ENCODE assay signal across 8 cellular contexts in genomic region chr11:68313574-68314202, GRCh38. TPM values are rescaled to one million over a fixed set of nuclear protein-coding genes. Genes with fewer than 3 reads are reported as not detected.
DNase-seq lines count a peak whose midpoint lies in the region; ATAC-seq and TF ChIP-seq lines count a peak whose summit lies in the region.

No MANE protein-coding gene starts in this region.

- peaks cover 14% of the 10 kb centered on the region for H3K4me1 Mint-ChIP-seq in activated naive CD8-positive, alpha-beta T cell treated with anti-CD3 and anti-CD28 coated beads, Interleukin-2, amount 50 U/mL, for 24 hours

- H3K4me3 ChIP-seq in BJ (ENCODE audit: low read depth, low read length) (peak overlapping the region; percentile 67), HUES6 (ENCODE audit: low read depth, low read length) (peak overlapping the region; percentile 87), iPS-20b (ENCODE audit: low read length) (peak overlapping the region; percentile 66), subcutaneous abdominal adipose tissue (ENCODE audit: low read depth in 1 of 5, low read length in 5 of 5) (peak overlapping the region; percentile 71 to 85 (median 79))

- TF ChIP-seq CTCF in BJ (IDR thresholded peaks at IDR 0.05; ENCODE audit: insufficient read depth, low read depth, low read length): no peak

- H3K36me3 ChIP-seq in BJ (ENCODE audit: control insufficient read depth, insufficient read depth, low read length) (no peaks in the 10 kb centered on the region), HUES6 (ENCODE audit: control insufficient read depth, insufficient read depth, low read length) (no peaks in the 10 kb centered on the region), iPS-20b (ENCODE audit: insufficient read depth, low read depth, low read length) (no peaks in the 10 kb centered on the region), subcutaneous abdominal adipose tissue (ENCODE audit: control insufficient read depth in 5 of 5, insufficient read depth in 5 of 5, low read length in 5 of 5) (no peaks in the 10 kb centered on the region)

- no peaks in the 10 kb centered on the region for H3K9me3 Mint-ChIP-seq in activated naive CD8-positive, alpha-beta T cell treated with anti-CD3 and anti-CD28 coated beads, Interleukin-2, amount 50 U/mL, for 24 hours

- H3K9me3 ChIP-seq in HUES6 (ENCODE audit: control insufficient read depth, insufficient read depth, low read depth, low read length): no peaks in the 10 kb centered on the region
- no peaks in the 10 kb centered on the region for H3K9me3 ChIP-seq in iPS-20b (ENCODE audit: insufficient read depth, low read depth, low read length)
- no peaks in the 10 kb centered on the region for H3K9me3 ChIP-seq in subcutaneous abdominal adipose tissue (ENCODE audit: control insufficient read depth in 5 of 5, low read length in 5 of 5)

- H3K9ac ChIP-seq in HUES6 (ENCODE audit: low read length): peak overlapping the region; percentile 34
- peak overlapping the region; percentile 63; the same call in 1 of the 2 replicates for H3K9ac ChIP-seq in iPS-20b (ENCODE audit: low read depth, low read length)
- peak overlapping the region; percentile 42 to 87 (median 76) for H3K9ac ChIP-seq in subcutaneous abdominal adipose tissue (ENCODE audit: low read length in 5 of 5)

- no peaks in the 10 kb centered on the region for H3K36me3 Mint-ChIP-seq in activated naive CD8-positive, alpha-beta T cell treated with anti-CD3 and anti-CD28 coated beads, Interleukin-2, amount 50 U/mL, for 24 hours (ENCODE audit: low read depth)

- no peak for ATAC-seq in activated naive CD8-positive, alpha-beta T cell treated with anti-CD3 and anti-CD28 coated beads, Interleukin-2, amount 50 U/mL, for 24 hours
- no peak for ATAC-seq in GM21529 (IDR thresholded peaks at IDR 0.05; ENCODE audit: unreplicated experiment)

- peak overlapping the region; percentile 83 for H3K4me3 Mint-ChIP-seq in activated naive CD8-positive, alpha-beta T cell treated with anti-CD3 and anti-CD28 coated beads, Interleukin-2, amount 50 U/mL, for 24 hours

- CTCF ChIA-PET in BJ (lab: Yijun Ruan, JAX): interaction anchor here (1.5 to 1.9 kb wide), 2 partner anchors 57 to 70 kb away, joined by 8 to 9 read pairs; no protein-coding TSS in a partner anchor

- H3K27me3 ChIP-seq in BJ (ENCODE audit: control insufficient read depth, insufficient read depth, low read length) (no peaks in the 10 kb centered on the region), HUES6 (ENCODE audit: control insufficient read depth, insufficient read depth, low read length) (peaks cover 9% of the 10 kb centered on the region; the same call in 1 of the 2 replicates), iPS-20b (ENCODE audit: insufficient read depth, low read length) (peaks cover 7% of the 10 kb centered on the region), subcutaneous abdominal adipose tissue (ENCODE audit: control insufficient read depth in 5 of 5, insufficient read depth in 4 of 5, low read length in 5 of 5) (no peaks in the 10 kb centered on the region)

- H3K27ac Mint-ChIP-seq in activated naive CD8-positive, alpha-beta T cell treated with anti-CD3 and anti-CD28 coated beads, Interleukin-2, amount 50 U/mL, for 24 hours: peak overlapping the region; percentile 77

- peak overlapping the region; percentile 41; the same call in 1 of the 2 replicates for H3K27ac ChIP-seq in HUES6 (ENCODE audit: low read depth, low read length)
- no peak overlapping the region for H3K27ac ChIP-seq in iPS-20b (ENCODE audit: low read length)
- H3K27ac ChIP-seq in subcutaneous abdominal adipose tissue (ENCODE audit: low read depth, low read length): peak overlapping the region; percentile 86

- DNase-seq in BJ (ENCODE audit: low read depth) (no peak), putamen (ENCODE audit: low spot score) (no peak), superior temporal gyrus (ENCODE audit: extremely low spot score) (no peak)
- DNase-seq in activated naive CD8-positive, alpha-beta T cell treated with anti-CD3 and anti-CD28 coated beads, Interleukin-2, amount 50 U/mL, for 24 hours: no peak

- H3K4me1 ChIP-seq in HUES6 (ENCODE audit: control insufficient read depth, insufficient read depth, low read length) (peaks cover 38% of the 10 kb centered on the region), iPS-20b (ENCODE audit: insufficient read depth, low read length) (peaks cover 22% of the 10 kb centered on the region; the same call in 1 of the 2 replicates), subcutaneous abdominal adipose tissue (ENCODE audit: control insufficient read depth in 5 of 5, insufficient read depth in 5 of 5, low read length in 5 of 5) (peaks cover 20 to 66% (median 59%) of the 10 kb centered on the region in 5 donors)

- POLR2A ChIA-PET in BJ (lab: Charles Lee): no interaction called here

- H3K27me3 Mint-ChIP-seq in activated naive CD8-positive, alpha-beta T cell treated with anti-CD3 and anti-CD28 coated beads, Interleukin-2, amount 50 U/mL, for 24 hours: peaks cover 21% of the 10 kb centered on the region

RNA-seq across cellular contexts. Expression of gene LRP5, which starts 1.3 kb away (rescaled TPM):
- polyA plus RNA-seq in BJ (2011; rRNA removed): 7.0 and 11.5 TPM in 2 replicates
- polyA minus RNA-seq in BJ (2011; rRNA and poly(A)+ RNA removed): 13.7 and 18.2 TPM in 2 replicates

RNA-seq across cellular contexts. Expression of gene C11orf24, which starts 41.9 kb away (rescaled TPM):
- polyA plus RNA-seq in BJ (2011; rRNA removed): 64.3 and 97.3 TPM in 2 replicates
- polyA minus RNA-seq in BJ (2011; rRNA and poly(A)+ RNA removed): 78.2 and 94.5 TPM in 2 replicates
